ENCODE assay signal across 13 cellular contexts in genomic region chr10:79147306-79147705, GRCh38.
DNase-seq lines count a peak whose midpoint lies in the region; ATAC-seq, FAIRE-seq and TF ChIP-seq lines count a peak whose summit lies in the region.
"Had no signal": no experiment of that assay in that cellular context is flagged by ENCODE, and none has a peak within 500 bp of the region (broad histone marks: within the 10 kb centered on the region; RNA-seq: fewer than 3 reads in every experiment).

No MANE protein-coding gene starts in this region.

- H3K4me3 Mint-ChIP-seq in stimulated activated naive CD8-positive, alpha-beta T cell treated with anti-CD3 and anti-CD28 coated beads, Interleukin-15, Interleukin-2, amounts not matched to agents 100 ng/mL and 50 ng/mL, for 24 hours = no peak overlapping the region
- no peak overlapping the region for H3K4me3 Mint-ChIP-seq in stimulated activated naive CD8-positive, alpha-beta T cell treated with anti-CD3 and anti-CD28 coated beads, Interleukin-15, amount 100 ng/mL, for 72 hours
- H3K4me3 Mint-ChIP-seq: activated B cell treated with CpG ODN at 0.5 μM for 24 hours had no signal

- TF ChIP-seq CTCF in pancreas (IDR thresholded peaks at IDR 0.05) = no peak
- TF ChIP-seq CTCF in WERI-Rb-1 (IDR thresholded peaks at IDR 0.05; ENCODE audit: low read depth, low read length) = no peak

- H3K27me3 Mint-ChIP-seq in stimulated activated naive CD8-positive, alpha-beta T cell treated with anti-CD3 and anti-CD28 coated beads, Interleukin-15, Interleukin-2, amounts not matched to agents 100 ng/mL and 50 ng/mL, for 24 hours = no peaks in the 10 kb centered on the region
- H3K27me3 Mint-ChIP-seq in stimulated activated naive CD8-positive, alpha-beta T cell treated with anti-CD3 and anti-CD28 coated beads, Interleukin-15, amount 100 ng/mL, for 72 hours = no peaks in the 10 kb centered on the region

- FAIRE-seq in pancreas (lab: Jason Lieb, UNC) = no peak

- H3K27ac ChIP-seq in effector memory CD4-positive, alpha-beta T cell (ENCODE audit: insufficient read depth, low read length, poor library complexity, severe bottlenecking) = peak overlapping the region; percentile 48
- H3K27ac ChIP-seq in pancreas = peak overlapping the region; percentile 23 to 78 (median 57)
- no peak overlapping the region for H3K27ac ChIP-seq in WERI-Rb-1
- H3K27ac ChIP-seq: C4-2B had no signal

- no peaks in the 10 kb centered on the region for H3K36me3 ChIP-seq in effector memory CD4-positive, alpha-beta T cell (ENCODE audit: control insufficient read depth, insufficient read depth, low read length)
- H3K36me3 ChIP-seq in pancreas = peaks cover 0 to 4% (median 0%) of the 10 kb centered on the region in 3 donors
- no peaks in the 10 kb centered on the region for H3K36me3 ChIP-seq in WERI-Rb-1

- H3K36me3 Mint-ChIP-seq in stimulated activated naive CD8-positive, alpha-beta T cell treated with anti-CD3 and anti-CD28 coated beads, Interleukin-15, Interleukin-2, amounts not matched to agents 100 ng/mL and 50 ng/mL, for 24 hours (ENCODE audit: low read depth) = no peaks in the 10 kb centered on the region

- peaks cover 63% of the 10 kb centered on the region for H3K4me1 ChIP-seq in effector memory CD4-positive, alpha-beta T cell (ENCODE audit: control insufficient read depth, insufficient read depth, low read length, poor library complexity, severe bottlenecking)
- peaks cover 4 to 40% (median 13%) of the 10 kb centered on the region in 3 donors for H3K4me1 ChIP-seq in pancreas

- DNase-seq in stimulated activated naive CD8-positive, alpha-beta T cell treated with anti-CD3 and anti-CD28 coated beads, Interleukin-15, amount 100 ng/mL, for 72 hours = no peak
- DNase-seq in effector memory CD4-positive, alpha-beta T cell = no peak
- DNase-seq in pancreas (peak in 1 of 6 donors; percentile 34), left colon (no peak), WERI-Rb-1 (no peak), DMS79 (lab: John Stamatoyannopoulos, UW) (no peak)
- no peak for DNase-seq in activated CD4-positive, CD25-positive, alpha-beta regulatory T cell treated with anti-CD3 and anti-CD28 coated beads, Interleukin-2, amount 50 U/mL, for 72 hours
- DNase-seq: activated B cell treated with CpG ODN at 0.5 μM for 24 hours; activated naive CD4-positive, alpha-beta T cell; NCI-H1930; stimulated activated CD8-positive, alpha-beta memory T cell treated with anti-CD3 and anti-CD28 coated beads, Interleukin-4, amount 100 ng/mL, for 48 hours had no signal

- H3K9me3 Mint-ChIP-seq in stimulated activated naive CD8-positive, alpha-beta T cell treated with anti-CD3 and anti-CD28 coated beads, Interleukin-15, Interleukin-2, amounts not matched to agents 100 ng/mL and 50 ng/mL, for 24 hours = no peaks in the 10 kb centered on the region
- no peaks in the 10 kb centered on the region for H3K9me3 Mint-ChIP-seq in stimulated activated naive CD8-positive, alpha-beta T cell treated with anti-CD3 and anti-CD28 coated beads, Interleukin-15, amount 100 ng/mL, for 72 hours
- H3K9me3 Mint-ChIP-seq: activated B cell treated with CpG ODN at 0.5 μM for 24 hours had no signal

- H3K9me3 ChIP-seq in effector memory CD4-positive, alpha-beta T cell (ENCODE audit: control insufficient read depth, low read length) = no peaks in the 10 kb centered on the region
- H3K9me3 ChIP-seq in pancreas (no peaks in the 10 kb centered on the region), WERI-Rb-1 (ENCODE audit: severe bottlenecking) (no peaks in the 10 kb centered on the region)

- no peak for ATAC-seq in stimulated activated naive CD8-positive, alpha-beta T cell treated with anti-CD3 and anti-CD28 coated beads, Interleukin-15, amount 100 ng/mL, for 72 hours
- ATAC-seq in pancreas (no peak), left colon (no peak)

- intact Hi-C loops in pancreas (cut with DNase I) (no loop called here), left colon (cut with DNase I, micrococcal nuclease) (no loop called here)

- no peaks in the 10 kb centered on the region for H3K27me3 ChIP-seq in effector memory CD4-positive, alpha-beta T cell (replicated peaks; ENCODE audit: control insufficient read depth, insufficient read depth, low read length, poor library complexity, severe bottlenecking)
- H3K27me3 ChIP-seq in pancreas (no peaks in the 10 kb centered on the region), WERI-Rb-1 (ENCODE audit: insufficient read depth, low read depth, severe bottlenecking) (no peaks in the 10 kb centered on the region)

- peaks cover 71% of the 10 kb centered on the region for H3K4me1 Mint-ChIP-seq in stimulated activated naive CD8-positive, alpha-beta T cell treated with anti-CD3 and anti-CD28 coated beads, Interleukin-15, Interleukin-2, amounts not matched to agents 100 ng/mL and 50 ng/mL, for 24 hours (ENCODE audit: low read depth)
- peaks cover 82% of the 10 kb centered on the region for H3K4me1 Mint-ChIP-seq in stimulated activated naive CD8-positive, alpha-beta T cell treated with anti-CD3 and anti-CD28 coated beads, Interleukin-15, amount 100 ng/mL, for 72 hours

- H3K27ac Mint-ChIP-seq in stimulated activated naive CD8-positive, alpha-beta T cell treated with anti-CD3 and anti-CD28 coated beads, Interleukin-15, Interleukin-2, amounts not matched to agents 100 ng/mL and 50 ng/mL, for 24 hours = peak overlapping the region; percentile 56
- no peak overlapping the region for H3K27ac Mint-ChIP-seq in stimulated activated naive CD8-positive, alpha-beta T cell treated with anti-CD3 and anti-CD28 coated beads, Interleukin-15, amount 100 ng/mL, for 72 hours
- H3K27ac Mint-ChIP-seq: activated B cell treated with CpG ODN at 0.5 μM for 24 hours had no signal

- H3K4me3 ChIP-seq in effector memory CD4-positive, alpha-beta T cell (ENCODE audit: insufficient read depth, low read depth, low read length, poor library complexity, severe bottlenecking) = no peak overlapping the region
- H3K4me3 ChIP-seq in pancreas (no peak overlapping the region), WERI-Rb-1 (ENCODE audit: low read depth, low read length) (no peak overlapping the region)

- WGBS in pancreas, 2 donors = 89 to 100% methylated on average over 5 of the region's 5 CpGs
